2 cellular contexts compared by ENCODE assay signal in genomic region chr14:89405712-89406111, GRCh38.
A peak's percentile ranks its signal among the peaks of the same experiment; 100 is the strongest.
TF ChIP-seq lines count a peak whose summit lies in the region.

No MANE protein-coding gene starts in this region.

TF ChIP-seq in HepG2, 621 proteins besides CTCF, POLR2A, EP300 and RAD21:
- TF ChIP-seq ZNF136 (CRISPR knock-in tag; IDR thresholded peaks at IDR 0.05; ENCODE audit: low read depth) (no peak), ZNF121 (CRISPR knock-in tag; IDR thresholded peaks at IDR 0.05) (peak; percentile 74; the same call in 1 of the 2 replicates)

TF ChIP-seq in H1, 55 proteins besides CTCF, POLR2A, EP300 and RAD21:
- peak; percentile 46 for TF ChIP-seq E2F6 (IDR thresholded peaks at IDR 0.05)
- no peak for TF ChIP-seq CBX5 (IDR thresholded peaks at IDR 0.05; ENCODE audit: low read depth, low read length)
- TF ChIP-seq CTBP2 (IDR thresholded peaks at IDR 0.05; ENCODE audit: borderline replicate concordance, insufficient read depth, insufficient read length, low read length) = no peak
